18 cellular contexts compared by ENCODE assay signal in the genomic region with DNA sequence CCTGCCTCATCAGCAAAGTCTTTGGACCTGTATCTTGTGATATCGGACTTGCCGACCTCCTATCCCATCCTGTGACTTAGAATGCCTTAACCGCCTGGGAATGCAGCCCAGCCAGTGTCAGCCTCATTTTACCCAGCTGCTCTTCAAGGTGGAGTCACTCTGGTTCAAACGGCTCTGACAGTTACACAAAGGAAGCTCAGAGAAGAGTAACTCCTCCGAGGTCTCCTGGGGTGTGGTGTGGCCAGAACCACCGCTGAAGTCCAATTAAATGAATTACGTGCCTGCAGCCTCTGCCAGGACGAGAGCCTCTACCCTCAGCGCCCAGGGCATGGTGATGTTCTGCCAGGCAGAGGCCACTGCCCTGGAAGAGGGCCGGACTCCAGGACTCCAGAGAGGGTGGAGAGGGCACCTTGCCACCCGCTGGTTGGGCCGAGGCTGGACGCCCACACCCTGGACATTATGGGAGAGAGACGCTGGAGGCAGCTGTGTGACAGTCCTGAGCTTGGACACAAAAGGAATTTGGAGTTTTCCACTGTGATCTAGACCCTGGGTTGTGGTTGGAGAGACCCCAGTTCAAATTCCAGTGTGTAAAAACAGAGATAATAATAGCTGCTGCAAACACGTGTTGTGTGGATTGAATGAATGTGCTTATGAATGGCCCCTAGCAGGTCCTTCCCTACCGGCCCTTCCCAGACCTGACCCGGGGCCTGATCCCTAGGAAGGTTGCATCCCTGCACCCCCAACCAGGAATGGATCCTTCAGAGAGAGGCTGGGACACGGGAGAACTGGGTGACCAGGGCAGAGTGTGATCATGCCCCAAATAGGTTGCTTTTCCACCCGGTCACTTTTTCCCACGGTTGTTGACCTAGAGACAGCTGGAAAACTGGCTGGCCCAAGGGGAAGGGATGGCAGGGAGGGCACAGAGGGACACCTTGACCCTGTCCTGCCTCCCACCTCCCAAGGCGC. TPM values are rescaled to one million over a fixed set of nuclear protein-coding genes. Genes with fewer than 3 reads are reported as not detected.
"Had no signal": no experiment of that assay in that cellular context is flagged by ENCODE, and none has a peak within 500 bp of the region (broad histone marks: within the 10 kb centered on the region; RNA-seq: fewer than 3 reads in every experiment).

No MANE protein-coding gene starts in this region.

- H3K36me3 ChIP-seq: brain microvascular endothelial cell, esophagus muscularis mucosa, ovary, suprapubic skin had no signal

- H3K4me1 ChIP-seq: suprapubic skin had no signal

- DNase-seq: activated CD4-positive, alpha-beta T cell treated with anti-CD3 and anti-CD28 coated beads for 4 hours; activated CD8-positive, alpha-beta T cell treated with anti-CD3 and anti-CD28 coated beads for 36 hours; activated effector memory CD4-positive, alpha-beta T cell treated with anti-CD3 and anti-CD28 coated beads, Interleukin-2, amount 50 U/mL, for 16 hours; activated T-cell treated with anti-CD3 and anti-CD28 coated beads, Interleukin-2, amount 50 U/mL, for 48 hours; brain microvascular endothelial cell; cortex of kidney; effector CD4-positive, alpha-beta T cell; hippocampal formation; kidney; mesenchymal stem cell; ovary; stimulated activated CD4-positive, alpha-beta T cell treated with anti-CD3 and anti-CD28 coated beads, Interleukin-4, amount 100 ng/mL, for 24 hours; stimulated activated naive CD4-positive, alpha-beta T cell treated with Interleukin-2 at 50 U/mL for 16 hours; T-helper 17 cell; trophoblast cell had no signal

- ATAC-seq: activated CD8-positive, alpha-beta T cell treated with anti-CD3 and anti-CD28 coated beads for 36 hours; T-helper 17 cell had no signal

- H3K27me3 ChIP-seq: brain microvascular endothelial cell, ovary, suprapubic skin had no signal

- H3K27ac ChIP-seq: brain microvascular endothelial cell, esophagus muscularis mucosa, ovary, skin epidermis, suprapubic skin had no signal

- H3K4me3 ChIP-seq: esophagus muscularis mucosa, ovary, skin epidermis, suprapubic skin had no signal

- FAIRE-seq: kidney had no signal

- H3K9me3 ChIP-seq: ovary, suprapubic skin had no signal

RNA-seq across cellular contexts. Expression of gene FZD9, which starts 37.8 kb away (rescaled TPM):
- total RNA-seq: T-helper 17 cell had no signal
